ENCODE assay signal across 2 cellular contexts in genomic region chr14:70036665-70037064, GRCh38.
TF ChIP-seq lines count a peak whose summit lies in the region.

No MANE protein-coding gene starts in this region.

TF ChIP-seq in IMR-90, 13 proteins besides CTCF, POLR2A, EP300 and RAD21 (continued from another document):
- TF ChIP-seq ELK1 (IDR thresholded peaks at IDR 0.05; ENCODE audit: borderline replicate concordance, low read depth, low read length) (no peak), RCOR1 (IDR thresholded peaks at IDR 0.05; ENCODE audit: insufficient replicate concordance, low read length) (no peak), USF2 (IDR thresholded peaks at IDR 0.05; ENCODE audit: low read depth, low read length) (no peak)
TF ChIP-seq in IMR-90: peak in this region for 0.

TF ChIP-seq in WTC11, 78 proteins besides CTCF, POLR2A, EP300 and RAD21 (continued from another document):
- TF ChIP-seq SP1 (CRISPR knock-in tag; conservative IDR thresholded peaks at IDR 0.05), result no peak
- no peak for TF ChIP-seq ZNF425 (CRISPR knock-in tag; conservative IDR thresholded peaks at IDR 0.05)
- no peak for TF ChIP-seq JAZF1 (CRISPR knock-in tag; IDR thresholded peaks at IDR 0.05)
- no peak for TF ChIP-seq NFATC4 (CRISPR knock-in tag; IDR thresholded peaks at IDR 0.05)
- TF ChIP-seq FOXK1 (CRISPR knock-in tag; IDR thresholded peaks at IDR 0.05), result no peak
